12 cellular contexts compared by ENCODE assay signal in the genomic region with DNA sequence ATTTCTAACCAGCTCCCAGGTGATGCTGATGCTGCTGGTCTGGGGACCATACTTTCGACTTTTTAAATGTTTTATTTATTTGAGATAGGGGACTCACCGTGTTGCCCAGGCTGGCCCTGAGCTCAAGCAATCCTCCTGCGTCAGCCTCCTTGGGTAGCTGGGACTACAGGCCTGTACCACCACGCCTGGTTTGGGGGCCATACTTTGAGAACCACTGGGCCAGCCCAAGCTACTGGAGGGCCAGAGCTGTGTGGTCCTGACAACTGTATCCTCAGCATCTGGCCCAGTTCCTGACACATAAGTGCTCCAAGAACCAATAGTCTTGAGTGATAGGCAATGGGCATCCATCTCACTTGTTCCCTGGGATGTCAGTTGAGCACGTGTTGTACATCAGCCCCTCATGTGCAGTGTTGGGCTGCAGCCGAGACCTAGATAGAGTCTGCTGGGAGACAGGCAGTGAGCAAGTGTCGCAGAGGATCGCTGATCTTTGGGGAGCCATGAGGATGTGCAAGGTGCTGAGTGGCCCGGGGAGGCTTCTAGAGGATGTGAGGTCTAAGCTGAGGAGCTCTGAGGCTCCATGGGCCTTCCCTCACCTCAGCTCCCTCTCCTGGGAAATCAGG. TPM values are rescaled to one million over a fixed set of nuclear protein-coding genes. Genes with fewer than 3 reads are reported as not detected.
A peak's percentile ranks its signal among the peaks of the same experiment; 100 is the strongest.
DNase-seq lines count a peak whose midpoint lies in the region; ATAC-seq and TF ChIP-seq lines count a peak whose summit lies in the region.
"Had no signal": no experiment of that assay in that cellular context is flagged by ENCODE, and none has a peak within 500 bp of the region (broad histone marks: within the 10 kb centered on the region; RNA-seq: fewer than 3 reads in every experiment).

No MANE protein-coding gene starts in this region.

- no peaks in the 10 kb centered on the region for H3K9me3 ChIP-seq in CD4-positive, alpha-beta T cell (ENCODE audit: control insufficient read depth, low read length)
- H3K9me3 ChIP-seq in HEK293 (ENCODE audit: control insufficient read depth, insufficient read depth, low read depth, low read length): no peaks in the 10 kb centered on the region

- H3K4me1 Mint-ChIP-seq in CD4-positive, alpha-beta T cell (ENCODE audit: low read depth): peaks cover 42% of the 10 kb centered on the region
- H3K4me1 Mint-ChIP-seq in activated CD4-positive, alpha-beta memory T cell treated with anti-CD3 and anti-CD28 coated beads, Interleukin-2, amount 10 ng/mL, durations not matched to agents 7 days and 5 days: peaks cover 57% of the 10 kb centered on the region
- peaks cover 25% of the 10 kb centered on the region for H3K4me1 Mint-ChIP-seq in memory B cell

- H3K4me3 ChIP-seq in HEK293 (ENCODE audit: low read depth, low read length): no peak overlapping the region

- H3K27ac ChIP-seq in CD4-positive, alpha-beta T cell (ENCODE audit: low read depth, low read length): no peak overlapping the region
- H3K27ac ChIP-seq in HEK293 (ENCODE audit: extremely low read depth, low read depth, low read length): no peak overlapping the region
- H3K27ac ChIP-seq: cardiac muscle cell had no signal

- CTCF ChIA-PET in CD4-positive, alpha-beta T cell (lab: Charles Lee): no interaction called here
- CTCF ChIA-PET in HEK293 (lab: Yijun Ruan, JAX): interaction anchor here (0.6 to 1.5 kb wide), 7 partner anchors 9 to 486 kb away, joined by 3 to 4 read pairs (median 3); no protein-coding TSS in a partner anchor
- CTCF ChIA-PET in activated CD4-positive, alpha-beta memory T cell treated with anti-CD3 and anti-CD28 coated beads, Interleukin-2, amount 10 ng/mL, durations not matched to agents 7 days and 5 days (lab: Charles Lee): interaction anchor here (0.9 to 1.8 kb wide), 6 partner anchors 10 to 95 kb away, joined by 3 to 7 read pairs (median 4); a partner anchor contains a TSS

- no peaks in the 10 kb centered on the region for H3K36me3 Mint-ChIP-seq in CD4-positive, alpha-beta T cell (ENCODE audit: low read depth)
- peaks cover 30% of the 10 kb centered on the region for H3K36me3 Mint-ChIP-seq in activated CD4-positive, alpha-beta memory T cell treated with anti-CD3 and anti-CD28 coated beads, Interleukin-2, amount 10 ng/mL, durations not matched to agents 7 days and 5 days (ENCODE audit: low read depth)
- no peaks in the 10 kb centered on the region for H3K36me3 Mint-ChIP-seq in memory B cell

- no peaks in the 10 kb centered on the region for H3K9me3 Mint-ChIP-seq in CD4-positive, alpha-beta T cell
- no peaks in the 10 kb centered on the region for H3K9me3 Mint-ChIP-seq in activated CD4-positive, alpha-beta memory T cell treated with anti-CD3 and anti-CD28 coated beads, Interleukin-2, amount 10 ng/mL, durations not matched to agents 7 days and 5 days
- H3K9me3 Mint-ChIP-seq in memory B cell: no peaks in the 10 kb centered on the region

- no peaks in the 10 kb centered on the region for H3K27me3 ChIP-seq in CD4-positive, alpha-beta T cell (ENCODE audit: control insufficient read depth, insufficient read depth, low read length)
- H3K27me3 ChIP-seq: cardiac muscle cell had no signal

- no peak for TF ChIP-seq CTCF in CD4-positive, alpha-beta T cell (IDR thresholded peaks at IDR 0.05)
- no peak for TF ChIP-seq CTCF in HEK293 (tag by site-specific recombination; IDR thresholded peaks at IDR 0.05)

- H3K4me3 Mint-ChIP-seq in CD4-positive, alpha-beta T cell: peak overlapping the region; percentile 90
- peak overlapping the region; percentile 89 for H3K4me3 Mint-ChIP-seq in activated CD4-positive, alpha-beta memory T cell treated with anti-CD3 and anti-CD28 coated beads, Interleukin-2, amount 10 ng/mL, durations not matched to agents 7 days and 5 days
- H3K4me3 Mint-ChIP-seq in memory B cell: peak overlapping the region; percentile 85

- no peak for DNase-seq in CD4-positive, alpha-beta T cell
- DNase-seq in activated CD4-positive, alpha-beta memory T cell treated with anti-CD3 and anti-CD28 coated beads, Interleukin-2, amount 10 ng/mL, durations not matched to agents 7 days and 5 days: no peak
- DNase-seq in memory B cell (ENCODE audit: low spot score in 2 of 2) (no peak), SKM-1 treated with dmso at 0.1 percent for 144 hours (lab: John Stamatoyannopoulos, UW; ENCODE audit: unreplicated experiment) (no peak), SKM-1 (lab: John Stamatoyannopoulos, UW; ENCODE audit: unreplicated experiment) (no peak), left ventricle myocardium superior (no peak)
- DNase-seq: NCI-H1105, NCI-H82 had no signal

- POLR2A ChIA-PET in CD4-positive, alpha-beta T cell (lab: Charles Lee): interaction anchor here (0.9 to 2.7 kb wide), 3 partner anchors 8 to 92 kb away, joined by 3 to 13 read pairs (median 9); no protein-coding TSS in a partner anchor
- POLR2A ChIA-PET in HEK293 (lab: Yijun Ruan, JAX): interaction anchor here (0.7 to 1.7 kb wide), 4 partner anchors 18 to 397 kb away, joined by 3 to 8 read pairs (median 7); a partner anchor contains a TSS
- POLR2A ChIA-PET in activated CD4-positive, alpha-beta memory T cell treated with anti-CD3 and anti-CD28 coated beads, Interleukin-2, amount 10 ng/mL, durations not matched to agents 7 days and 5 days (lab: Charles Lee): interaction anchor here (0.8 to 4.3 kb wide), 9 partner anchors 7 to 382 kb away, joined by 3 to 26 read pairs (median 5); a partner anchor contains a TSS

- ATAC-seq in CD4-positive, alpha-beta T cell (ENCODE audit: poor library complexity): no peak
- no peak for ATAC-seq in memory B cell (ENCODE audit: low read depth)
- no peak for ATAC-seq in left ventricle myocardium superior
- no peak for ATAC-seq in GM18502 (IDR thresholded peaks at IDR 0.05; ENCODE audit: poor library complexity, unreplicated experiment)
- ATAC-seq: esophagus mucosa had no signal

- intact Hi-C loops in CD4-positive, alpha-beta T cell (cut with DNase I, micrococcal nuclease): no loop called here
- intact Hi-C loops in left ventricle myocardium superior (cut with micrococcal nuclease): no loop called here

- H3K27ac Mint-ChIP-seq in CD4-positive, alpha-beta T cell: peak overlapping the region; percentile 67
- no peak overlapping the region for H3K27ac Mint-ChIP-seq in activated CD4-positive, alpha-beta memory T cell treated with anti-CD3 and anti-CD28 coated beads, Interleukin-2, amount 10 ng/mL, durations not matched to agents 7 days and 5 days
- H3K27ac Mint-ChIP-seq in memory B cell: no peak overlapping the region

- H3K27me3 Mint-ChIP-seq in CD4-positive, alpha-beta T cell: no peaks in the 10 kb centered on the region
- peaks cover 5% of the 10 kb centered on the region for H3K27me3 Mint-ChIP-seq in activated CD4-positive, alpha-beta memory T cell treated with anti-CD3 and anti-CD28 coated beads, Interleukin-2, amount 10 ng/mL, durations not matched to agents 7 days and 5 days
- H3K27me3 Mint-ChIP-seq in memory B cell: no peaks in the 10 kb centered on the region

- H3K36me3 ChIP-seq in HEK293 (ENCODE audit: control insufficient read depth in 2 of 2, insufficient read depth in 1 of 2, low read length in 2 of 2): peaks cover 2 to 17% of the 10 kb centered on the region in 2 experiments; a peak in 2 of 3 replicates
- H3K36me3 ChIP-seq: cardiac muscle cell had no signal

- peaks cover 10% of the 10 kb centered on the region; the same call in 1 of the 2 replicates for H3K4me1 ChIP-seq in HEK293 (ENCODE audit: control insufficient read depth, insufficient read depth, low read length)

TF ChIP-seq in HEK293, 187 proteins besides CTCF, POLR2A, EP300 and RAD21:
- TF ChIP-seq ZNF211 (tag by site-specific recombination; IDR thresholded peaks at IDR 0.05; ENCODE audit: low read depth) (no peak), ZNF549 (tag by site-specific recombination; IDR thresholded peaks at IDR 0.05) (no peak)
- TF ChIP-seq, protein P1, sequence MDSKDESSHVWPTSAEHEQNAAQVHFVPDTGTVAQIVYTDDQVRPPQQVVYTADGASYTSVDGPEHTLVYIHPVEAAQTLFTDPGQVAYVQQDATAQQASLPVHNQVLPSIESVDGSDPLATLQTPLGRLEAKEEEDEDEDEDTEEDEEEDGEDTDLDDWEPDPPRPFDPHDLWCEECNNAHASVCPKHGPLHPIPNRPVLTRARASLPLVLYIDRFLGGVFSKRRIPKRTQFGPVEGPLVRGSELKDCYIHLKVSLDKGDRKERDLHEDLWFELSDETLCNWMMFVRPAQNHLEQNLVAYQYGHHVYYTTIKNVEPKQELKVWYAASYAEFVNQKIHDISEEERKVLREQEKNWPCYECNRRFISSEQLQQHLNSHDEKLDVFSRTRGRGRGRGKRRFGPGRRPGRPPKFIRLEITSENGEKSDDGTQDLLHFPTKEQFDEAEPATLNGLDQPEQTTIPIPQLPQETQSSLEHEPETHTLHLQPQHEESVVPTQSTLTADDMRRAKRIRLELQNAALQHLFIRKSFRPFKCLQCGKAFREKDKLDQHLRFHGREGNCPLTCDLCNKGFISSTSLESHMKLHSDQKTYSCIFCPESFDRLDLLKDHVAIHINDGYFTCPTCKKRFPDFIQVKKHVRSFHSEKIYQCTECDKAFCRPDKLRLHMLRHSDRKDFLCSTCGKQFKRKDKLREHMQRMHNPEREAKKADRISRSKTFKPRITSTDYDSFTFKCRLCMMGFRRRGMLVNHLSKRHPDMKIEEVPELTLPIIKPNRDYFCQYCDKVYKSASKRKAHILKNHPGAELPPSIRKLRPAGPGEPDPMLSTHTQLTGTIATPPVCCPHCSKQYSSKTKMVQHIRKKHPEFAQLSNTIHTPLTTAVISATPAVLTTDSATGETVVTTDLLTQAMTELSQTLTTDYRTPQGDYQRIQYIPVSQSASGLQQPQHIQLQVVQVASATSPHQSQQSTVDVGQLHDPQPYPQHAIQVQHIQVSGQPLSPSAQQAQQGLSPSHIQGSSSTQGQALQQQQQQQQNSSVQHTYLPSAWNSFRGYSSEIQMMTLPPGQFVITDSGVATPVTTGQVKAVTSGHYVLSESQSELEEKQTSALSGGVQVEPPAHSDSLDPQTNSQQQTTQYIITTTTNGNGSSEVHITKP (tag by site-specific recombination; IDR thresholded peaks at IDR 0.05): peak; percentile 71
TF ChIP-seq in HEK293: peak in this region for 1.

RNA-seq across cellular contexts. Expression of a gene that starts 1.6 kb away (rescaled TPM):
- 1 to 10 TPM; 1.3 to 1.5 TPM for total RNA-seq in CD4-positive, alpha-beta T cell
- total RNA-seq in activated CD4-positive, alpha-beta memory T cell treated with anti-CD3 and anti-CD28 coated beads, Interleukin-2, amount 10 ng/mL, durations not matched to agents 7 days and 5 days: 10 to 100 TPM; 45.9 to 46.6 TPM
- total RNA-seq in left ventricle myocardium superior: 0.45 TPM

Comparison
In these comparisons a context has a peak if more than half of its experiments do, and no peak if none do; other contexts are left out.
1. RNA of a gene that starts 1.6 kb away (total RNA-seq): 45.9 to 46.6 TPM in activated CD4-positive, alpha-beta memory T cell treated with anti-CD3 and anti-CD28 coated beads, Interleukin-2, amount 10 ng/mL, durations not matched to agents 7 days and 5 days; 1.3 to 1.5 TPM in CD4-positive, alpha-beta T cell and 0.45 TPM in left ventricle myocardium superior (single experiment); every median in the first group is over 10 times any median in the second.
2. Peak in every context shown above with its lines, with median percentiles within 50 percentile points of each other: H3K4me3 Mint-ChIP-seq.